Comparison of ENCODE assay signal across 22 cellular contexts in the genomic region with DNA sequence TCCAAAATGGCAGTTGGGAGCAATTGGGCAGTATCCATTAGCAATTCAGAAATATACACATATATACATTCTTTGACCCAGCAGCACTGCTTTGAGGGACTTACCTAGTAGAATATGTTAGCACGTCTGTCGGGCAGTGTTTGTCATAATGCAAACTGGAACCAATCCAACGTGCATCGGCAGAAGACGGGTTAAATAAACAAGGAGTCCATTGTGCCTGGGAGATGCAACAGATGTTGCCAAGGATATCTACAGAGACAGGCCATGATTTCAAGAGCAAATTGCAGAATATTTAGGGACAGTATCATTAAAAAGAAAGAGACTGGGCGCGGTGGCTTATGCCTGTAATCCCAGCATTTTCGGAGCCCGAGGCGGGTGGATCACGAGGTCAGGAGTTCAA.
DNase-seq lines count a peak whose midpoint lies in the region; TF ChIP-seq lines count a peak whose summit lies in the region.
"Had no signal": no experiment of that assay in that cellular context is flagged by ENCODE, and none has a peak within 500 bp of the region (broad histone marks: within the 10 kb centered on the region; RNA-seq: fewer than 3 reads in every experiment).

No MANE protein-coding gene starts in this region.

- peaks cover 41% of the 10 kb centered on the region for H3K36me3 Mint-ChIP-seq in chondrocyte (ENCODE audit: low read depth)
- H3K36me3 Mint-ChIP-seq: CD8-positive, alpha-beta memory T cell had no signal

- no peak for TF ChIP-seq CTCF in chondrocyte (IDR thresholded peaks at IDR 0.05)

- in situ Hi-C loops in KBM-7 (cut with MboI; ENCODE audit: low pct_unique_long_range_greater_than_20kb, low sequenced_read_pairs), result no loop called here

- DNase-seq in DMS 273 (lab: John Stamatoyannopoulos, UW; ENCODE audit: unreplicated experiment) (peak; percentile 31), DMS 273 treated with DMSO at 0.1 percent for 48 hours (lab: John Stamatoyannopoulos, UW) (no peak), DMS153 treated with DMSO at 0.1 percent for 48 hours (lab: John Stamatoyannopoulos, UW; ENCODE audit: unreplicated experiment) (peak; percentile 4), NCI-H1105 treated with DMSO at 0.1 percent for 48 hours (lab: John Stamatoyannopoulos, UW) (peak; percentile 39), chondrocyte (ENCODE audit: low spot score) (no peak), KBM-7 (no peak), SW480 (ENCODE audit: low spot score) (no peak)
- DNase-seq: CD8-positive, alpha-beta memory T cell; DMS79; EL; GDM1; Kasumi-1; NCI-H1417 treated with DMSO at 0.1 percent for 48 hours; NCI-H1694 treated with DMSO at 0.1 percent for 48 hours; NCI-H2081; NCI-H345; NCI-H510A treated with DMSO at 0.1 percent for 48 hours; NCI-H82; RPMI8226; SHP77 treated with DMSO at 0.1 percent for 48 hours had no signal

- no peak overlapping the region for H3K4me3 Mint-ChIP-seq in chondrocyte (ENCODE audit: unreplicated experiment)
- H3K4me3 Mint-ChIP-seq: B cell; CD8-positive, alpha-beta memory T cell; T-helper 1 cell treated with Interleukin-12 subunit alpha and Interleukin-12 subunit beta and Interleukin-4 antibody, amounts not matched to agents 30 μg/mL and 1 μg/mL, for 36 hours had no signal

- H3K27me3 Mint-ChIP-seq in chondrocyte (ENCODE audit: low read depth), result no peaks in the 10 kb centered on the region
- H3K27me3 Mint-ChIP-seq: B cell had no signal

- H3K27ac Mint-ChIP-seq in chondrocyte (ENCODE audit: unreplicated experiment), result peak overlapping the region; percentile 61
- H3K27ac Mint-ChIP-seq: B cell; CD8-positive, alpha-beta memory T cell; T-helper 1 cell treated with Interleukin-12 subunit alpha and Interleukin-12 subunit beta and Interleukin-4 antibody, amounts not matched to agents 30 μg/mL and 1 μg/mL, for 36 hours had no signal

- no peaks in the 10 kb centered on the region for H3K9me3 Mint-ChIP-seq in chondrocyte (ENCODE audit: low read depth)
- H3K9me3 Mint-ChIP-seq: CD8-positive, alpha-beta memory T cell had no signal

- no peaks in the 10 kb centered on the region for H3K4me1 Mint-ChIP-seq in chondrocyte (ENCODE audit: low read depth)
- H3K4me1 Mint-ChIP-seq: B cell; CD8-positive, alpha-beta memory T cell had no signal

Comparison
In these comparisons a context has a peak if more than half of its experiments do, and no peak if none do; other contexts are left out.
1. DNase-seq: peak in DMS 273 (single experiment), DMS153 treated with DMSO at 0.1 percent for 48 hours (single experiment) and NCI-H1105 treated with DMSO at 0.1 percent for 48 hours (single experiment); none in DMS 273 treated with DMSO at 0.1 percent for 48 hours (single experiment), chondrocyte (single experiment), KBM-7 (single experiment) and SW480 (single experiment).